Comparison of ENCODE assay signal across 17 cellular contexts in the genomic region with DNA sequence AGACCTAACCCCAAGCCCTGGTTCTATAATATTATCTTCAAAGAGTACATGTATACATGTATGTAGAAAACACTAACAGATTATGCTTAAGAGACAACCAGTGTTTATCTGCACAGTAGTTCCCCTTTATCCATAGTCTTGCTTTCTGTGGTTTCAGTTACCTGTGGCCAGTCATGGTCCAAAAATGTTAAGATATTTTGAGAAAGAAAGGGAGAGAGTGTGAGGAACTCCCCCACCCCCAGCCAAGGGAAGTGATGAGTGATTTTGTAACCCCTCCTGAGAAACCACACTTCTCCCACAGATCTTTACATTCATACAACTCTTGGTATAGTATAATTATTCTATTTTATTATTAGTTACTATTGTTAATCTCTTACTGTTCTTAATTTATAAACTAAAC.
A peak's percentile ranks its signal among the peaks of the same experiment; 100 is the strongest.
DNase-seq lines count a peak whose midpoint lies in the region; ATAC-seq and TF ChIP-seq lines count a peak whose summit lies in the region.
"Had no signal": no experiment of that assay in that cellular context is flagged by ENCODE, and none has a peak within 500 bp of the region (broad histone marks: within the 10 kb centered on the region; RNA-seq: fewer than 3 reads in every experiment).

No MANE protein-coding gene starts in this region.

- H3K4me3 ChIP-seq in mammary epithelial cell (replicated peaks in 1 of 3; ENCODE audit: insufficient read depth in 1 of 3, low read depth in 2 of 3, low read length in 3 of 3) (no peak overlapping the region), breast epithelium (no peak overlapping the region)
- H3K4me3 ChIP-seq: prostate gland, uterus had no signal

- no peak overlapping the region for H2AFZ ChIP-seq in mammary epithelial cell (ENCODE audit: low read depth, low read length)

- H3K4me3 Mint-ChIP-seq in glutamatergic neuron (ENCODE audit: unreplicated experiment): no peak overlapping the region

- no peak overlapping the region for H3K9ac ChIP-seq in mammary epithelial cell (ENCODE audit: insufficient read depth, low read length)

- H3K36me3 ChIP-seq in mammary epithelial cell (ENCODE audit: insufficient read depth, low read length) (no peaks in the 10 kb centered on the region), breast epithelium (no peaks in the 10 kb centered on the region)
- H3K36me3 ChIP-seq: brain microvascular endothelial cell, prostate gland, uterus had no signal

- peaks cover 5% of the 10 kb centered on the region for H3K9me3 Mint-ChIP-seq in glutamatergic neuron (ENCODE audit: unreplicated experiment)

- H3K27ac Mint-ChIP-seq in glutamatergic neuron (ENCODE audit: unreplicated experiment): no peak overlapping the region

- peaks cover 7% of the 10 kb centered on the region for H3K4me1 ChIP-seq in mammary epithelial cell (ENCODE audit: insufficient read depth, low read length)
- H3K4me1 ChIP-seq in breast epithelium: no peaks in the 10 kb centered on the region
- H3K4me1 ChIP-seq: Caco-2, prostate gland, uterus had no signal

- H3K27ac ChIP-seq in mammary epithelial cell (ENCODE audit: insufficient read depth, low read depth, low read length) (no peak overlapping the region), breast epithelium (no peak overlapping the region)
- H3K27ac ChIP-seq: brain microvascular endothelial cell, prostate gland, uterus had no signal

- H3K4me2 ChIP-seq in mammary epithelial cell (ENCODE audit: insufficient read depth, low read depth, low read length): no peak overlapping the region

- peak; percentile 65 for DNase-seq in mammary epithelial cell
- no peak for DNase-seq in breast epithelium (ENCODE audit: low spot score in 2 of 2)
- no peak for DNase-seq in stimulated activated naive CD8-positive, alpha-beta T cell treated with anti-CD3 and anti-CD28 coated beads, Interleukin-15, Interleukin-2, amounts not matched to agents 100 U/mL and 50 U/mL, for 24 hours
- no peak for DNase-seq in glomerular visceral epithelial cell (ENCODE audit: extremely low spot score)
- DNase-seq in glutamatergic neuron: no peak
- DNase-seq in GM20000 (ENCODE audit: low spot score): no peak
- DNase-seq: activated CD4-positive, alpha-beta T cell treated with anti-CD3 and anti-CD28 coated beads, Interleukin-2, amount 50 U/mL, for 4 hours; brain microvascular endothelial cell; Caco-2; kidney glomerular epithelial cell; RPMI8226; stimulated activated CD4-positive, alpha-beta T cell treated with anti-CD3 and anti-CD28 coated beads, Interleukin-2, amount 100 ng/mL, for 24 hours; T1000; uterus had no signal

- no peaks in the 10 kb centered on the region for H3K36me3 Mint-ChIP-seq in glutamatergic neuron (ENCODE audit: unreplicated experiment)

- no peak for TF ChIP-seq CTCF in mammary epithelial cell (conservative IDR thresholded peaks at IDR 0.05 in 1 of 2, IDR thresholded peaks at IDR 0.05 in 1 of 2; ENCODE audit: extremely low read depth in 1 of 2, insufficient read depth in 1 of 2, low read depth in 1 of 2, low read length in 2 of 2)
- TF ChIP-seq CTCF in breast epithelium (IDR thresholded peaks at IDR 0.05): no peak
- TF ChIP-seq CTCF in glutamatergic neuron (IDR thresholded peaks at IDR 0.05; ENCODE audit: partially characterized antibody, unreplicated experiment): no peak
- TF ChIP-seq CTCF in GM20000 (IDR thresholded peaks at IDR 0.05; ENCODE audit: extremely low read depth, missing control alignments): no peak

- no peaks in the 10 kb centered on the region for H3K27me3 Mint-ChIP-seq in glutamatergic neuron (ENCODE audit: unreplicated experiment)

- dilution Hi-C loops in mammary epithelial cell (cut with HindIII; ENCODE audit: low sequenced_read_pairs): no loop called here

- intact Hi-C loops in mammary epithelial cell (cut with micrococcal nuclease): no loop called here
- intact Hi-C loops in breast epithelium (cut with DNase I; ENCODE audit: low total_unique reads): no loop called here

- H3K27me3 ChIP-seq in mammary epithelial cell (ENCODE audit: insufficient read depth, low read length) (no peaks in the 10 kb centered on the region), breast epithelium (no peaks in the 10 kb centered on the region)
- H3K27me3 ChIP-seq: brain microvascular endothelial cell, uterus had no signal

- CTCF ChIA-PET in mammary epithelial cell (lab: Charles Lee; ENCODE audit: low non-redundant PET): no interaction called here

- H3K4me1 Mint-ChIP-seq in glutamatergic neuron (ENCODE audit: low read depth, unreplicated experiment): peaks cover 10% of the 10 kb centered on the region

- no peak for TF ChIP-seq POLR2A in breast epithelium (IDR thresholded peaks at IDR 0.05)

- no TSS peak for BruUV-seq in mammary epithelial cell (replicated peaks; lab: Mats Ljungman, UMichigan)

- in situ Hi-C loops in mammary epithelial cell (cut with MboI; ENCODE audit: low sequenced_read_pairs in 2 of 2): no loop called here

- no peaks in the 10 kb centered on the region for H3K79me2 ChIP-seq in mammary epithelial cell (ENCODE audit: insufficient read depth, low read length)

- no peaks in the 10 kb centered on the region for H3K9me3 ChIP-seq in mammary epithelial cell (replicated peaks; ENCODE audit: insufficient read depth, low read length)
- no peaks in the 10 kb centered on the region for H3K9me3 ChIP-seq in breast epithelium
- H3K9me3 ChIP-seq: prostate gland, uterus had no signal

- ATAC-seq in HG02759 (IDR thresholded peaks at IDR 0.05; ENCODE audit: unreplicated experiment) (peak; percentile 60), HG03565 (IDR thresholded peaks at IDR 0.05; ENCODE audit: unreplicated experiment) (peak; percentile 73)
- peak; percentile 14 for ATAC-seq in stimulated activated naive CD8-positive, alpha-beta T cell treated with anti-CD3 and anti-CD28 coated beads, Interleukin-15, Interleukin-2, amounts not matched to agents 100 U/mL and 50 U/mL, for 24 hours

- H4K20me1 ChIP-seq in mammary epithelial cell (ENCODE audit: insufficient read depth, low read length): no peaks in the 10 kb centered on the region

Comparison
In these comparisons a context has a peak if more than half of its experiments do, and no peak if none do; other contexts are left out.
1. ATAC-seq: peak in every context shown above with its lines; median percentile 73 in HG03565; 60 in HG02759; 14 in stimulated activated naive CD8-positive, alpha-beta T cell treated with anti-CD3 and anti-CD28 coated beads, Interleukin-15, Interleukin-2, amounts not matched to agents 100 U/mL and 50 U/mL, for 24 hours.